In genomic region chr16:49706620-49707355, GRCh38 we compare ENCODE assay signal across 27 cellular contexts.
"Had no signal": no experiment of that assay in that cellular context is flagged by ENCODE, and none has a peak within 500 bp of the region (broad histone marks: within the 10 kb centered on the region; RNA-seq: fewer than 3 reads in every experiment).

No MANE protein-coding gene starts in this region.

- H3K27ac Mint-ChIP-seq: activated CD4-positive, alpha-beta memory T cell treated with anti-CD3 and anti-CD28 coated beads for 36 hours; activated CD4-positive, alpha-beta T cell treated with anti-CD3 and anti-CD28 coated beads, Interleukin-2, amount 10 ng/mL, durations not matched to agents 7 days and 5 days; activated naive CD8-positive, alpha-beta T cell treated with anti-CD3 and anti-CD28 coated beads, Interleukin-2, amount 50 U/mL, for 24 hours; T-cell had no signal

- ATAC-seq: activated naive CD4-positive, alpha-beta T cell treated with anti-CD3 and anti-CD28 coated beads, Interleukin-2, amount 50 U/mL, for 72 hours; activated naive CD8-positive, alpha-beta T cell treated with anti-CD3 and anti-CD28 coated beads, Interleukin-2, amount 50 U/mL, for 24 hours; activated T-cell treated with anti-CD3 and anti-CD28 coated beads, Interleukin-2, amount 50 U/mL, for 4 hours; body of pancreas; T-cell had no signal

- H3K9me3 ChIP-seq: ascending aorta, body of pancreas, MG63 had no signal

- H3K4me1 Mint-ChIP-seq: activated CD4-positive, alpha-beta T cell treated with anti-CD3 and anti-CD28 coated beads, Interleukin-2, amount 10 ng/mL, durations not matched to agents 7 days and 5 days; activated naive CD8-positive, alpha-beta T cell treated with anti-CD3 and anti-CD28 coated beads, Interleukin-2, amount 50 U/mL, for 24 hours; central memory CD8-positive, alpha-beta T cell; T-cell had no signal

- H3K9me3 Mint-ChIP-seq: activated CD4-positive, alpha-beta memory T cell treated with anti-CD3 and anti-CD28 coated beads for 36 hours; activated CD4-positive, alpha-beta T cell treated with anti-CD3 and anti-CD28 coated beads, Interleukin-2, amount 10 ng/mL, durations not matched to agents 7 days and 5 days; activated naive CD4-positive, alpha-beta T cell treated with anti-CD3 and anti-CD28 coated beads, Interleukin-2, amount 50 U/mL, for 72 hours; activated naive CD8-positive, alpha-beta T cell treated with anti-CD3 and anti-CD28 coated beads, Interleukin-2, amount 50 U/mL, for 24 hours; activated T-cell treated with anti-CD3 and anti-CD28 coated beads, Interleukin-2, amount 50 U/mL, for 4 hours; central memory CD8-positive, alpha-beta T cell; T-cell had no signal

- H3K27me3 Mint-ChIP-seq: activated CD4-positive, alpha-beta memory T cell treated with anti-CD3 and anti-CD28 coated beads for 36 hours; activated CD4-positive, alpha-beta T cell treated with anti-CD3 and anti-CD28 coated beads, Interleukin-2, amount 10 ng/mL, durations not matched to agents 7 days and 5 days had no signal

- H3K27ac ChIP-seq: ascending aorta, body of pancreas, PC-9 had no signal

- H3K27me3 ChIP-seq: ascending aorta, body of pancreas, MG63 had no signal

- H3K4me3 Mint-ChIP-seq: activated CD4-positive, alpha-beta memory T cell treated with anti-CD3 and anti-CD28 coated beads for 36 hours; activated CD4-positive, alpha-beta T cell treated with anti-CD3 and anti-CD28 coated beads, Interleukin-2, amount 10 ng/mL, durations not matched to agents 7 days and 5 days; activated naive CD8-positive, alpha-beta T cell treated with anti-CD3 and anti-CD28 coated beads, Interleukin-2, amount 50 U/mL, for 24 hours; activated T-cell treated with anti-CD3 and anti-CD28 coated beads, Interleukin-2, amount 50 U/mL, for 4 hours; central memory CD8-positive, alpha-beta T cell; T-cell had no signal

- H3K36me3 ChIP-seq: ascending aorta, MG63 had no signal

- H3K4me1 ChIP-seq: body of pancreas had no signal

- H3K4me2 ChIP-seq: PC-9 had no signal

- H3K4me3 ChIP-seq: ascending aorta, body of pancreas, MG63, PC-9 had no signal

- H3K36me3 Mint-ChIP-seq: activated CD4-positive, alpha-beta memory T cell treated with anti-CD3 and anti-CD28 coated beads for 36 hours; activated naive CD4-positive, alpha-beta T cell treated with anti-CD3 and anti-CD28 coated beads, Interleukin-2, amount 50 U/mL, for 72 hours; T-cell had no signal

- DNase-seq: activated CD4-positive, alpha-beta memory T cell treated with anti-CD3 and anti-CD28 coated beads for 36 hours; activated CD4-positive, alpha-beta T cell treated with anti-CD3 and anti-CD28 coated beads, Interleukin-2, amount 10 ng/mL, durations not matched to agents 7 days and 5 days; activated CD4-positive, CD25-positive, alpha-beta regulatory T cell; activated CD8-positive, alpha-beta memory T cell treated with anti-CD3 and anti-CD28 coated beads for 24 hours; activated effector memory CD4-positive, alpha-beta T cell treated with anti-CD3 and anti-CD28 coated beads, Interleukin-2, amount 50 U/mL, for 16 hours; activated naive CD4-positive, alpha-beta T cell treated with Interleukin-2 at 50 U/mL for 16 hours; activated naive CD8-positive, alpha-beta T cell treated with anti-CD3 and anti-CD28 coated beads, Interleukin-2, amount 50 U/mL, for 24 hours; activated T-cell treated with anti-CD3 and anti-CD28 coated beads, Interleukin-2, amount 50 U/mL, for 4 hours; amniotic stem cell; body of pancreas; MG63; MV-4-11; NCI-H1092 treated with DMSO at 0.1 percent for 48 hours; NCI-H1417 treated with DMSO at 0.1 percent for 48 hours; NCI-H187 treated with DMSO at 0.1 percent for 48 hours; NCI-H2107; NCI-H2171 treated with DMSO at 0.1 percent for 48 hours; NCI-H226; NCI-H526; PC-9; SHP77 treated with DMSO at 0.1 percent for 48 hours; T-cell; T-helper 2 cell; T1000 had no signal

- H2AFZ ChIP-seq: PC-9 had no signal
